8 cellular contexts compared by ENCODE assay signal in genomic region chr6:134436281-134436815, GRCh38.
DNase-seq lines count a peak whose midpoint lies in the region; ATAC-seq and TF ChIP-seq lines count a peak whose summit lies in the region.

No MANE protein-coding gene starts in this region.

- DNase-seq in AG04450 (ENCODE audit: low read depth, low spot score) = peak; percentile 84
- DNase-seq in GM19238 (ENCODE audit: insufficient read length, low spot score) = peak; percentile 30
- DNase-seq in SW480 (ENCODE audit: low spot score) = peak; percentile 73
- peak; percentile 41 to 78 for DNase-seq in ascending aorta (ENCODE audit: low spot score in 2 of 2)
- peak; percentile 93 for DNase-seq in kidney epithelial cell (ENCODE audit: low read depth)
- DNase-seq in stimulated activated CD8-positive, alpha-beta memory T cell treated with anti-CD3 and anti-CD28 coated beads, Interleukin-12 subunit alpha, Interleukin-12 subunit beta, amount 100 ng/mL, for 24 hours (ENCODE audit: extremely low read depth) = peak; percentile 26
- no peak for DNase-seq in NCI-H2196 treated with DMSO at 0.1 percent for 48 hours (lab: John Stamatoyannopoulos, UW; ENCODE audit: unreplicated experiment)

- peak overlapping the region; percentile 89 for H3K27ac ChIP-seq in AG04450 (ENCODE audit: low read depth, low read length)
- H3K27ac ChIP-seq in ascending aorta = no peak overlapping the region

- H3K9me3 ChIP-seq in AG04450 (ENCODE audit: control insufficient read depth, insufficient read depth, low read length) (no peaks in the 10 kb centered on the region), ascending aorta (no peaks in the 10 kb centered on the region)

- CTCF ChIA-PET in AG04450 (lab: Charles Lee) = interaction anchor here (1.0 to 1.5 kb wide), 4 partner anchors 202 to 504 kb away, joined by 3 to 4 read pairs (median 3); no protein-coding TSS in a partner anchor

- POLR2A ChIA-PET in AG04450 (lab: Yijun Ruan, JAX) = interaction anchor here (2.2 kb wide), 1 partner anchor 14 kb away, joined by 7 read pairs; no protein-coding TSS in a partner anchor

- H3K4me3 ChIP-seq in AG04450 (ENCODE audit: low read depth, low read length) (peak overlapping the region; percentile 42), ascending aorta (peak overlapping the region in 1 of 2 donors; percentile 13), kidney epithelial cell (ENCODE audit: low read depth, low read length) (peak overlapping the region; percentile 10)

- H3K36me3 ChIP-seq in ascending aorta = no peaks in the 10 kb centered on the region
- no peaks in the 10 kb centered on the region for H3K36me3 ChIP-seq in kidney epithelial cell (ENCODE audit: control insufficient read depth, insufficient read depth, low read length)

- TF ChIP-seq CTCF in AG04450 (IDR thresholded peaks at IDR 0.05; ENCODE audit: low read depth, low read length) (no peak), ascending aorta (IDR thresholded peaks at IDR 0.05) (no peak), kidney epithelial cell (IDR thresholded peaks at IDR 0.05; ENCODE audit: insufficient read depth, low read length, poor library complexity, severe bottlenecking) (no peak)

- intact Hi-C loops in ascending aorta (cut with DNase I) = no loop called here

- peak; percentile 91 for ATAC-seq in HG03196 (IDR thresholded peaks at IDR 0.05; ENCODE audit: unreplicated experiment)

- H3K4me1 ChIP-seq in ascending aorta = no peaks in the 10 kb centered on the region

- no peaks in the 10 kb centered on the region for H3K27me3 ChIP-seq in AG04450 (ENCODE audit: control insufficient read depth, insufficient read depth, low read length)
- H3K27me3 ChIP-seq in ascending aorta = no peaks in the 10 kb centered on the region
- no peaks in the 10 kb centered on the region for H3K27me3 ChIP-seq in kidney epithelial cell (ENCODE audit: control insufficient read depth, insufficient read depth, low read length)
